Comparison of ENCODE assay signal across 13 cellular contexts in the genomic region with DNA sequence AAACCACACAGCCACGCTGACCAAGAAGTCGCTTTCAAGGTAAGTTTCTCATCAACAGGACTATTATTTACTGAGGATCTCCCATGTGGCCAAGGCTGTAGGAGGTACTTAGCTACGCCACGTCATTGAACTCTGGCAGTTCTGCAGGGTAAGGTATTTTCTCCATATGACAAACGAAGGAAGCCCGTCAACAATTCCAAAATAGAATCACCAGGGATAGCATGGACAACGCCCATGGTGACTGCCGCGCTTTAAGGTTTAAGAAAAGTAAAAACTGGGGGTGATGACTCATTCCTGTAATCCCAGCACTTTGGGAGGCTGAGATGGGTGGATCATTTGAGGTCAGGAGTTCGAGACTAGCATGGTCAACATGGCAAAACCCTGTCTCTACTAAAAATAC. TPM values are rescaled to one million over a fixed set of nuclear protein-coding genes. Genes with fewer than 3 reads are reported as not detected.
DNase-seq lines count a peak whose midpoint lies in the region; ATAC-seq and TF ChIP-seq lines count a peak whose summit lies in the region.
"Had no signal": no experiment of that assay in that cellular context is flagged by ENCODE, and none has a peak within 500 bp of the region (broad histone marks: within the 10 kb centered on the region; RNA-seq: fewer than 3 reads in every experiment).

No MANE protein-coding gene starts in this region.

- H3K27ac ChIP-seq in upper lobe of left lung, result peak overlapping the region; percentile 86 to 90 (median 88)

- peaks cover 54% of the 10 kb centered on the region for H3K4me1 Mint-ChIP-seq in activated T-cell treated with anti-CD3 and anti-CD28 coated beads, Interleukin-2, amount 50 U/mL, for 24 hours (ENCODE audit: low read depth)
- peaks cover 99% of the 10 kb centered on the region for H3K4me1 Mint-ChIP-seq in chondrocyte (ENCODE audit: low read depth)

- no peak overlapping the region for H3K4me3 Mint-ChIP-seq in activated T-cell treated with anti-CD3 and anti-CD28 coated beads, Interleukin-2, amount 50 U/mL, for 24 hours
- H3K4me3 Mint-ChIP-seq in chondrocyte (ENCODE audit: unreplicated experiment), result no peak overlapping the region

- TF ChIP-seq CTCF in chondrocyte (IDR thresholded peaks at IDR 0.05) (no peak), upper lobe of left lung (IDR thresholded peaks at IDR 0.05) (no peak)

- 73 to 84% methylated on average over 10 of the region's 10 CpGs for WGBS in upper lobe of left lung, 2 donors

- no peaks in the 10 kb centered on the region for H3K9me3 ChIP-seq in upper lobe of left lung

- no peak for TF ChIP-seq POLR2A in upper lobe of left lung (IDR thresholded peaks at IDR 0.05)

- no peaks in the 10 kb centered on the region for H3K27me3 Mint-ChIP-seq in activated T-cell treated with anti-CD3 and anti-CD28 coated beads, Interleukin-2, amount 50 U/mL, for 24 hours
- no peaks in the 10 kb centered on the region for H3K27me3 Mint-ChIP-seq in chondrocyte (ENCODE audit: low read depth)

- peaks cover 2 to 38% (median 13%) of the 10 kb centered on the region in 4 donors for H3K36me3 ChIP-seq in upper lobe of left lung

- H3K9me3 Mint-ChIP-seq in activated T-cell treated with anti-CD3 and anti-CD28 coated beads, Interleukin-2, amount 50 U/mL, for 24 hours, result no peaks in the 10 kb centered on the region
- H3K9me3 Mint-ChIP-seq in chondrocyte (ENCODE audit: low read depth), result no peaks in the 10 kb centered on the region

- H3K27me3 ChIP-seq in upper lobe of left lung, result no peaks in the 10 kb centered on the region

- TF ChIP-seq EP300 in upper lobe of left lung (IDR thresholded peaks at IDR 0.05), result peak in 2 of 4 donors; percentile 16 to 48

- H3K4me1 ChIP-seq in upper lobe of left lung, result peaks cover 70 to 83% (median 78%) of the 10 kb centered on the region in 4 donors

- DNase-seq in activated T-cell treated with anti-CD3 and anti-CD28 coated beads, Interleukin-2, amount 50 U/mL, for 24 hours, result no peak
- no peak for DNase-seq in activated T-cell treated with anti-CD3 and anti-CD28 coated beads, Interleukin-2, amount 50 U/mL, for 48 hours
- DNase-seq in chondrocyte (ENCODE audit: low spot score) (no peak), lung microvascular endothelial cell (ENCODE audit: low read depth in 2 of 2) (peak; percentile 70 to 93), upper lobe of left lung (no peak), SIG-M5 (lab: John Stamatoyannopoulos, UW) (no peak)
- DNase-seq: activated gamma-delta T cell; Kasumi-1; NK-92 treated with Interleukin-12 subunit alpha and Interleukin-12 subunit beta, amount 100 ng/mL, for 24 hours had no signal

- peaks cover 67% of the 10 kb centered on the region for H3K36me3 Mint-ChIP-seq in activated T-cell treated with anti-CD3 and anti-CD28 coated beads, Interleukin-2, amount 50 U/mL, for 24 hours (ENCODE audit: low read depth)
- peaks cover 25% of the 10 kb centered on the region for H3K36me3 Mint-ChIP-seq in chondrocyte (ENCODE audit: low read depth)

- ATAC-seq in upper lobe of left lung (ENCODE audit: low FRiP score in 2 of 2) (peak in 1 of 2 donors; percentile 1), HG03432 (IDR thresholded peaks at IDR 0.05; ENCODE audit: unreplicated experiment) (no peak), HG03520 (IDR thresholded peaks at IDR 0.05; ENCODE audit: unreplicated experiment) (no peak)

- peak overlapping the region; percentile 67 for H3K27ac Mint-ChIP-seq in activated T-cell treated with anti-CD3 and anti-CD28 coated beads, Interleukin-2, amount 50 U/mL, for 24 hours
- peak overlapping the region; percentile 99 for H3K27ac Mint-ChIP-seq in chondrocyte (ENCODE audit: unreplicated experiment)

- no peak overlapping the region for H3K4me3 ChIP-seq in upper lobe of left lung

RNA-seq across cellular contexts. Expression of a gene that starts 28.6 kb away (rescaled TPM):
- total RNA-seq in chondrocyte (125 to 138 TPM (median 127 TPM) in 3 replicates), lung microvascular endothelial cell (13.1 and 23.2 TPM in 2 replicates), upper lobe of left lung (10 to 100 TPM; 23.9 to 66.0 (median 43.8) TPM)

RNA-seq across cellular contexts. Expression of a gene that starts 51.1 kb away (rescaled TPM):
- total RNA-seq in chondrocyte (not detected in 3 replicates), lung microvascular endothelial cell (not detected in 2 replicates), upper lobe of left lung (not detected)
- total RNA-seq: A673, glomerular endothelial cell had no signal

Comparison
In these comparisons a context has a peak if more than half of its experiments do, and no peak if none do; other contexts are left out.
1. DNase-seq: peak in lung microvascular endothelial cell (2 of 2); none in activated T-cell treated with anti-CD3 and anti-CD28 coated beads, Interleukin-2, amount 50 U/mL, for 24 hours (single experiment), activated T-cell treated with anti-CD3 and anti-CD28 coated beads, Interleukin-2, amount 50 U/mL, for 48 hours (0 of 2), chondrocyte (single experiment), upper lobe of left lung (0 of 2) and SIG-M5 (single experiment).